Comparison of ENCODE assay signal across 24 cellular contexts in genomic region chr7:45659496-45660139, GRCh38.
A peak's percentile ranks its signal among the peaks of the same experiment; 100 is the strongest.
DNase-seq lines count a peak whose midpoint lies in the region; ATAC-seq and TF ChIP-seq lines count a peak whose summit lies in the region.
"Had no signal": no experiment of that assay in that cellular context is flagged by ENCODE, and none has a peak within 500 bp of the region (broad histone marks: within the 10 kb centered on the region; RNA-seq: fewer than 3 reads in every experiment).

No MANE protein-coding gene starts in this region.

- H3K27me3 ChIP-seq in prostate gland (replicated peaks; ENCODE audit: insufficient read depth) = no peaks in the 10 kb centered on the region
- H3K27me3 ChIP-seq in SJCRH30 = peaks cover 7% of the 10 kb centered on the region; the same call in 1 of the 2 replicates
- H3K27me3 ChIP-seq: BLaER1 had no signal

- CTCF ChIA-PET in WTC11 (lab: Charles Lee) = no interaction called here

- POLR2A ChIA-PET in WTC11 (lab: Charles Lee) = no interaction called here

- H3K36me3 ChIP-seq in prostate gland (no peaks in the 10 kb centered on the region), SJCRH30 (no peaks in the 10 kb centered on the region)
- H3K36me3 ChIP-seq: BLaER1 had no signal

- H3K4me3 ChIP-seq in prostate gland (no peak overlapping the region), SJCRH30 (no peak overlapping the region)
- H3K4me3 ChIP-seq: BLaER1, GM12878 had no signal

- 77% methylated on average over 10 of the region's 10 CpGs for WGBS in prostate gland

- no peak for TF ChIP-seq CTCF in WTC11 (IDR thresholded peaks at IDR 0.05)
- TF ChIP-seq CTCF in prostate gland (IDR thresholded peaks at IDR 0.05) = no peak

- intact Hi-C loops in activated CD4-positive, alpha-beta T cell treated with anti-CD3 and anti-CD28 coated beads, Interleukin-2, amount 10 ng/mL, durations not matched to agents 24 days and 14 days (cut with micrococcal nuclease) = no loop called here
- intact Hi-C loops in prostate gland (cut with DNase I) (no loop called here), left colon (cut with DNase I, micrococcal nuclease) (no loop called here)

- no peaks in the 10 kb centered on the region for H3K27me3 Mint-ChIP-seq in activated CD4-positive, alpha-beta T cell treated with anti-CD3 and anti-CD28 coated beads, Interleukin-2, amount 10 ng/mL, durations not matched to agents 24 days and 14 days
- no peaks in the 10 kb centered on the region for H3K27me3 Mint-ChIP-seq in WTC11 (ENCODE audit: low read depth)
- H3K27me3 Mint-ChIP-seq: CD4-positive, alpha-beta T cell had no signal

- no peaks in the 10 kb centered on the region for H3K36me3 Mint-ChIP-seq in activated CD4-positive, alpha-beta T cell treated with anti-CD3 and anti-CD28 coated beads, Interleukin-2, amount 10 ng/mL, durations not matched to agents 24 days and 14 days (ENCODE audit: low read depth)
- H3K36me3 Mint-ChIP-seq in WTC11 = peaks cover 5% of the 10 kb centered on the region

- no peak overlapping the region for H3K27ac Mint-ChIP-seq in activated CD4-positive, alpha-beta T cell treated with anti-CD3 and anti-CD28 coated beads, Interleukin-2, amount 10 ng/mL, durations not matched to agents 24 days and 14 days
- 0 out of 2 replicates have a peak overlapping the region, but pooled peaks have one; percentile 27 for H3K27ac Mint-ChIP-seq in WTC11
- H3K27ac Mint-ChIP-seq: CD4-positive, alpha-beta T cell had no signal

- H3K4me1 Mint-ChIP-seq in activated CD4-positive, alpha-beta T cell treated with anti-CD3 and anti-CD28 coated beads, Interleukin-2, amount 10 ng/mL, durations not matched to agents 24 days and 14 days = no peaks in the 10 kb centered on the region
- H3K4me1 Mint-ChIP-seq in WTC11 = no peaks in the 10 kb centered on the region
- H3K4me1 Mint-ChIP-seq: H9 had no signal

- H3K9me3 Mint-ChIP-seq in activated CD4-positive, alpha-beta T cell treated with anti-CD3 and anti-CD28 coated beads, Interleukin-2, amount 10 ng/mL, durations not matched to agents 24 days and 14 days = no peaks in the 10 kb centered on the region
- H3K9me3 Mint-ChIP-seq in WTC11 = no peaks in the 10 kb centered on the region
- H3K9me3 Mint-ChIP-seq: CD4-positive, alpha-beta T cell; H9 had no signal

- no peak overlapping the region for H3K4me3 Mint-ChIP-seq in activated CD4-positive, alpha-beta T cell treated with anti-CD3 and anti-CD28 coated beads, Interleukin-2, amount 10 ng/mL, durations not matched to agents 24 days and 14 days
- no peak overlapping the region for H3K4me3 Mint-ChIP-seq in WTC11
- H3K4me3 Mint-ChIP-seq: CD4-positive, alpha-beta T cell; H9 had no signal

- peak; percentile 49 for DNase-seq in activated CD4-positive, alpha-beta T cell treated with anti-CD3 and anti-CD28 coated beads, Interleukin-2, amount 10 ng/mL, durations not matched to agents 24 days and 14 days
- no peak for DNase-seq in activated CD4-positive, alpha-beta T cell treated with anti-CD3 and anti-CD28 coated beads, Interleukin-2, amount 50 U/mL, for 1 hour
- DNase-seq in WTC11 (ENCODE audit: low spot score) (no peak), left lobe of liver (ENCODE audit: low spot score) (peak; percentile 21), prostate gland (ENCODE audit: low spot score) (peak; percentile 2), SJCRH30 (no peak), H4 (ENCODE audit: low spot score) (no peak), left colon (no peak)
- DNase-seq: ACHN; CD4-positive, alpha-beta T cell; COR-L47; DMS 273 treated with DMSO at 0.1 percent for 48 hours; H9; KBM-7; NCI-H1105; NCI-H146; NCI-H2029 treated with DMSO at 0.1 percent for 48 hours; NCI-H2171 treated with DMSO at 0.1 percent for 48 hours; NCI-H524 treated with DMSO at 0.1 percent for 48 hours; NCI-H82 had no signal

- no peaks in the 10 kb centered on the region for H3K9me3 ChIP-seq in prostate gland
- no peaks in the 10 kb centered on the region for H3K9me3 ChIP-seq in SJCRH30 (replicated peaks)
- H3K9me3 ChIP-seq: BLaER1 had no signal

- H3K27ac ChIP-seq in prostate gland (no peak overlapping the region), SJCRH30 (no peak overlapping the region)
- H3K27ac ChIP-seq: 22Rv1 had no signal

- H3K4me1 ChIP-seq in prostate gland (replicated peaks) = no peaks in the 10 kb centered on the region
- H3K4me1 ChIP-seq in SJCRH30 = no peaks in the 10 kb centered on the region

- ATAC-seq in WTC11 (no peak), left lobe of liver (no peak), left colon (no peak)
- ATAC-seq: GM12878, Panc1 had no signal

- TF ChIP-seq POLR2A in prostate gland (IDR thresholded peaks at IDR 0.05) = no peak

TF ChIP-seq in WTC11, 78 proteins besides CTCF, POLR2A, EP300 and RAD21:
- no peak for TF ChIP-seq E2F1 (CRISPR knock-in tag; IDR thresholded peaks at IDR 0.05)
- TF ChIP-seq ZNF423 (CRISPR knock-in tag; IDR thresholded peaks at IDR 0.05) = no peak
- no peak for TF ChIP-seq SP1 (CRISPR knock-in tag; conservative IDR thresholded peaks at IDR 0.05)
- TF ChIP-seq SMAD4 (CRISPR knock-in tag; IDR thresholded peaks at IDR 0.05) = no peak
- TF ChIP-seq FOXP1 (CRISPR knock-in tag; IDR thresholded peaks at IDR 0.05; ENCODE audit: borderline replicate concordance) = no peak
- TF ChIP-seq NR3C1 (CRISPR knock-in tag; conservative IDR thresholded peaks at IDR 0.05; ENCODE audit: low read depth) = no peak

Comparison
In these comparisons a context has a peak if more than half of its experiments do, and no peak if none do; other contexts are left out.
1. DNase-seq: peak in activated CD4-positive, alpha-beta T cell treated with anti-CD3 and anti-CD28 coated beads, Interleukin-2, amount 10 ng/mL, durations not matched to agents 24 days and 14 days (single experiment), left lobe of liver (single experiment) and prostate gland (single experiment); none in activated CD4-positive, alpha-beta T cell treated with anti-CD3 and anti-CD28 coated beads, Interleukin-2, amount 50 U/mL, for 1 hour (single experiment), WTC11 (single experiment), SJCRH30 (0 of 2), H4 (single experiment) and left colon (0 of 2).